ENCODE assay signal across 5 cellular contexts in the genomic region with DNA sequence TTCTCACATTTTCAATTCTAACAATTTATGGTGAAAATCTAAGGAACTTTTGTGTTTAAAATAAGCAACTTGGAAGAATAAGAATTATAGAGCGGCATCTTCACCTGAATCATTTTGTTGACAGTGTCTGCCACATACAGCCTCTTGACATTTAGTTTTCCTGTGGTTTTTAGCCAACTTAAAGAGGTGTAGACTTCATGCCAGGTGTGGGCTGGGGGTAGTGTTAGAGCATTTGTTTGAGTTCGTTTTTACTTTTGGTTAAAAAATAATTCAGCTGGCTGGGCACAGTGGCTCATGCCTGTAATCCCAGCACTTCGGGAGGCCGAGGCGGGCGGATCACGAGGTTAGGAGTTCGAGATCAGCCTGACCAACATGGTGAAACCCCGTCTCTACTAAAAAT.
DNase-seq lines count a peak whose midpoint lies in the region; ATAC-seq and TF ChIP-seq lines count a peak whose summit lies in the region.
"Not testable (repeated sequence)": the region's sequence is repeated elsewhere in the genome, so short reads cannot be mapped to it uniquely, and the experiment has no call there.

No MANE protein-coding gene starts in this region.

- not testable (repeated sequence) for H3K36me3 ChIP-seq in DND-41 (ENCODE audit: insufficient read depth, low read length); PC-9 (ENCODE audit: low read depth); ascending aorta; subcutaneous abdominal adipose tissue (ENCODE audit: control insufficient read depth in 5 of 5, insufficient read depth in 5 of 5, low read length in 5 of 5)

- not testable (repeated sequence) for TF ChIP-seq CTCF in DND-41 (IDR thresholded peaks at IDR 0.05; ENCODE audit: borderline replicate concordance, extremely low read depth, low read length, poor library complexity, severe bottlenecking); PC-9 (conservative IDR thresholded peaks at IDR 0.05); ascending aorta (IDR thresholded peaks at IDR 0.05)

- peak; percentile 45 for ATAC-seq in DND-41 (ENCODE audit: insufficient read depth, low read depth)

- not testable (repeated sequence) for H4K20me1 ChIP-seq in DND-41 (ENCODE audit: insufficient read depth, low read length); PC-9 (ENCODE audit: insufficient read depth)

- CTCF ChIA-PET in PC-9 (lab: Charles Lee) = not testable (repeated sequence)

- not testable (repeated sequence) for BruUV-seq in PC-9 (replicated peaks; lab: Mats Ljungman, UMichigan)

- not testable (repeated sequence) for H2AFZ ChIP-seq in DND-41 (ENCODE audit: low read depth, low read length); PC-9

- H3K4me3 ChIP-seq in DND-41 (ENCODE audit: low read depth in 1 of 2, low read length in 2 of 2) = peak overlapping the region in 1 of 2 experiments; percentile 30; a peak in 1 of 4 replicates
- not testable (repeated sequence) for H3K4me3 ChIP-seq in PC-9; ascending aorta; subcutaneous abdominal adipose tissue (ENCODE audit: low read depth in 1 of 5, low read length in 5 of 5)

- H3K4me1 ChIP-seq in DND-41 (ENCODE audit: insufficient read depth, low read length) (peaks cover 37% of the 10 kb centered on the region), PC-9 (replicated peaks; ENCODE audit: insufficient read depth) (peaks cover 42% of the 10 kb centered on the region), ascending aorta (peaks cover 11 to 25% of the 10 kb centered on the region in 2 donors), subcutaneous abdominal adipose tissue (ENCODE audit: control insufficient read depth in 5 of 5, insufficient read depth in 5 of 5, low read length in 5 of 5) (peaks cover 2 to 32% (median 25%) of the 10 kb centered on the region in 5 donors)

- H3K4me2 ChIP-seq in DND-41 (ENCODE audit: insufficient read depth, low read length) = peak overlapping the region; percentile 60
- not testable (repeated sequence) for H3K4me2 ChIP-seq in PC-9

- H3K9me2 ChIP-seq in PC-9 (ENCODE audit: insufficient read depth) = not testable (repeated sequence)

- POLR2A ChIA-PET in PC-9 (lab: Charles Lee; ENCODE audit: unreplicated experiment) = interaction anchor here (0.7 kb wide), 1 partner anchor 1626 kb away, joined by 3 read pairs; no protein-coding TSS in a partner anchor

- peak overlapping the region; percentile 80 for H3K27ac ChIP-seq in DND-41 (ENCODE audit: low read length)
- H3K27ac ChIP-seq in PC-9 = peak overlapping the region; percentile 81
- H3K27ac ChIP-seq in ascending aorta = peak overlapping the region; percentile 37 to 46
- peak overlapping the region; percentile 50 for H3K27ac ChIP-seq in subcutaneous abdominal adipose tissue (ENCODE audit: low read depth, low read length)

- peaks cover 13% of the 10 kb centered on the region for H3F3A ChIP-seq in PC-9 (ENCODE audit: insufficient read depth, low read depth)

- peaks cover 17% of the 10 kb centered on the region for H3K79me2 ChIP-seq in DND-41 (ENCODE audit: insufficient read depth, low read length)
- 0 out of 2 replicates have a peak, but pooled peaks cover 12% of the 10 kb centered on the region for H3K79me2 ChIP-seq in PC-9 (ENCODE audit: low read depth)

- intact Hi-C loops in PC-9 (cut with micrococcal nuclease; ENCODE audit: unreplicated experiment) = loop anchor here (5.0 to 10.0 kb wide), 3 partner anchors 254 to 414 kb away; no protein-coding TSS in a partner anchor
- intact Hi-C loops in ascending aorta (cut with DNase I) = not testable (repeated sequence)

- H3K9me3 ChIP-seq in DND-41 (ENCODE audit: insufficient read depth, low read length, severe bottlenecking); PC-9 (ENCODE audit: insufficient read depth, low read depth); ascending aorta; subcutaneous abdominal adipose tissue (ENCODE audit: control insufficient read depth in 5 of 5, low read length in 5 of 5): not testable (repeated sequence)

- peak overlapping the region; percentile 36; the same call in 1 of the 2 replicates for H3K9ac ChIP-seq in DND-41 (ENCODE audit: low read depth, low read length)
- H3K9ac ChIP-seq in subcutaneous abdominal adipose tissue (ENCODE audit: low read length in 5 of 5) = not testable (repeated sequence)

- not testable (repeated sequence) for H3K27me3 ChIP-seq in DND-41 (ENCODE audit: insufficient read depth, low read length, poor library complexity); PC-9 (ENCODE audit: insufficient read depth, low read depth); ascending aorta; subcutaneous abdominal adipose tissue (ENCODE audit: control insufficient read depth in 5 of 5, insufficient read depth in 4 of 5, low read length in 5 of 5)

- DNase-seq in DND-41 (peak; percentile 59), NCI-H510A treated with DMSO at 0.1 percent for 48 hours (lab: John Stamatoyannopoulos, UW) (peak; percentile 28)
- not testable (repeated sequence) for DNase-seq in PC-9; ascending aorta (ENCODE audit: low spot score in 2 of 2)
